In genomic region chr16:57084257-57084770, GRCh38 we compare ENCODE assay signal across 8 cellular contexts. TPM values are rescaled to one million over a fixed set of nuclear protein-coding genes. Genes with fewer than 3 reads are reported as not detected.
DNase-seq lines count a peak whose midpoint lies in the region; ATAC-seq, FAIRE-seq and TF ChIP-seq lines count a peak whose summit lies in the region.

No MANE protein-coding gene starts in this region.

- H3K4me3 ChIP-seq in BJ (ENCODE audit: low read depth, low read length) (no peak overlapping the region), breast epithelium (no peak overlapping the region), keratinocyte (ENCODE audit: control insufficient read depth in 2 of 3, extremely low read depth in 1 of 3, insufficient read depth in 2 of 3, low read depth in 1 of 3, low read length in 3 of 3) (no peak overlapping the region)

- no peaks in the 10 kb centered on the region for H3K36me3 Mint-ChIP-seq in WTC11

- no peak overlapping the region for H3K9ac ChIP-seq in keratinocyte (ENCODE audit: control insufficient read depth, extremely low read depth, insufficient read depth, low read length)

- H3K36me3 ChIP-seq in BJ (ENCODE audit: control insufficient read depth, insufficient read depth, low read length) (no peaks in the 10 kb centered on the region), breast epithelium (no peaks in the 10 kb centered on the region), keratinocyte (ENCODE audit: control insufficient read depth in 2 of 2, extremely low read depth in 1 of 2, insufficient read depth in 2 of 2, low read length in 2 of 2) (no peaks in the 10 kb centered on the region)

- peaks cover 9% of the 10 kb centered on the region for H3K4me1 Mint-ChIP-seq in WTC11

- H3K27me3 ChIP-seq in BJ (ENCODE audit: control insufficient read depth, insufficient read depth, low read length), result no peaks in the 10 kb centered on the region
- H3K27me3 ChIP-seq in breast epithelium, result no peaks in the 10 kb centered on the region
- H3K27me3 ChIP-seq in keratinocyte (ENCODE audit: control insufficient read depth, extremely low read depth, insufficient read depth, low read length), result no peaks in the 10 kb centered on the region

- no peak overlapping the region for H3K4me3 Mint-ChIP-seq in WTC11

- H3K79me2 ChIP-seq in keratinocyte (ENCODE audit: control insufficient read depth, insufficient read depth, low read length), result no peaks in the 10 kb centered on the region

- POLR2A ChIA-PET in BJ (lab: Charles Lee), result no interaction called here
- POLR2A ChIA-PET in WTC11 (lab: Charles Lee), result no interaction called here

- H3K27ac ChIP-seq in breast epithelium, result no peak overlapping the region
- no peak overlapping the region for H3K27ac ChIP-seq in keratinocyte (ENCODE audit: control insufficient read depth, insufficient read depth, low read length)

- H3K9me3 ChIP-seq in breast epithelium (no peaks in the 10 kb centered on the region), keratinocyte (ENCODE audit: control insufficient read depth, low read depth, low read length) (no peaks in the 10 kb centered on the region)

- no peaks in the 10 kb centered on the region for H3K4me1 ChIP-seq in breast epithelium
- no peaks in the 10 kb centered on the region for H3K4me1 ChIP-seq in keratinocyte (ENCODE audit: control insufficient read depth, extremely low read depth, insufficient read depth, low read length)

- DNase-seq in BJ (ENCODE audit: low read depth) (no peak), NCI-H146 (lab: John Stamatoyannopoulos, UW) (peak; percentile 49), WTC11 (ENCODE audit: low spot score) (peak; percentile 81), breast epithelium (ENCODE audit: low spot score in 2 of 2) (peak; percentile 45 to 56), keratinocyte (ENCODE audit: low read depth, low spot score) (no peak)
- DNase-seq in stimulated activated CD4-positive, alpha-beta T cell treated with anti-CD3 and anti-CD28 coated beads, Interleukin-1b, Interleukin-23, amount 100 ng/mL, for 4 hours (ENCODE audit: low read depth in 2 of 2), result peak; percentile 54 to 59

- ATAC-seq in GM21447 (IDR thresholded peaks at IDR 0.05; ENCODE audit: unreplicated experiment), result peak; percentile 71
- peak; percentile 87 for ATAC-seq in WTC11
- ATAC-seq in HG03457 (IDR thresholded peaks at IDR 0.05; ENCODE audit: unreplicated experiment), result no peak

- FAIRE-seq in keratinocyte (lab: Jason Lieb, UNC), result peak; percentile 91

- no peaks in the 10 kb centered on the region for H4K20me1 ChIP-seq in keratinocyte (ENCODE audit: control insufficient read depth, extremely low read depth, insufficient read depth, low read length)

- intact Hi-C loops in breast epithelium (cut with DNase I; ENCODE audit: low total_unique reads), result no loop called here

- H3K9me3 Mint-ChIP-seq in WTC11, result no peaks in the 10 kb centered on the region

- dilution Hi-C loops in keratinocyte (cut with MboI; ENCODE audit: extremely low pct_ligation_motif_present, low sequenced_read_pairs), result no loop called here

- TF ChIP-seq POLR2A in breast epithelium (IDR thresholded peaks at IDR 0.05), result no peak

- no peak overlapping the region for H3K27ac Mint-ChIP-seq in WTC11

- peaks cover 3% of the 10 kb centered on the region; the same call in 1 of the 2 replicates for H3K27me3 Mint-ChIP-seq in WTC11 (ENCODE audit: low read depth)

- CTCF ChIA-PET in BJ (lab: Yijun Ruan, JAX), result interaction anchor here (0.7 to 4.9 kb wide), 35 partner anchors 9 to 333 kb away, joined by 3 to 44 read pairs (median 4); partner anchors contain the start of gene CPNE2
- CTCF ChIA-PET in WTC11 (lab: Charles Lee), result interaction anchor here (0.5 to 2.9 kb wide), 35 partner anchors 9 to 335 kb away, joined by 3 to 46 read pairs (median 4); partner anchors contain the start of genes CPNE2, PSME3IP1 and RSPRY1

- TF ChIP-seq CTCF in BJ (IDR thresholded peaks at IDR 0.05; ENCODE audit: insufficient read depth, low read depth, low read length) (peak; percentile 98), WTC11 (IDR thresholded peaks at IDR 0.05) (peak; percentile 98), breast epithelium (IDR thresholded peaks at IDR 0.05) (peak; percentile 94 to 96 (median 95)), keratinocyte (optimal IDR thresholded peaks at IDR 0.05 in 1 of 3, IDR thresholded peaks at IDR 0.05 in 1 of 3, conservative IDR thresholded peaks at IDR 0.05 in 1 of 3; ENCODE audit: extremely low read depth in 1 of 3, insufficient read depth in 2 of 3, low read length in 3 of 3) (peak; percentile 97 to 99 (median 99))

- H3K4me2 ChIP-seq in keratinocyte (ENCODE audit: control insufficient read depth, extremely low read depth, insufficient read depth, low read depth, low read length), result no peak overlapping the region

- no peak overlapping the region for H2AFZ ChIP-seq in keratinocyte (ENCODE audit: control insufficient read depth, low read length)

- H3K9me1 ChIP-seq in keratinocyte (ENCODE audit: control insufficient read depth, extremely low read depth, insufficient read depth, low read length), result no peaks in the 10 kb centered on the region

TF ChIP-seq in WTC11, 78 proteins besides CTCF, POLR2A, EP300 and RAD21:
- TF ChIP-seq MAX (CRISPR knock-in tag; IDR thresholded peaks at IDR 0.05), result no peak
- TF ChIP-seq AFF4 (CRISPR knock-in tag; IDR thresholded peaks at IDR 0.05; ENCODE audit: borderline replicate concordance), result no peak
- TF ChIP-seq E2F1 (CRISPR knock-in tag; IDR thresholded peaks at IDR 0.05), result no peak
- no peak for TF ChIP-seq ATF2 (CRISPR knock-in tag; IDR thresholded peaks at IDR 0.05; ENCODE audit: borderline replicate concordance, low read depth)
- TF ChIP-seq SP1 (CRISPR knock-in tag; conservative IDR thresholded peaks at IDR 0.05), result 0 out of 2 replicates have a peak, but pooled peaks have one; percentile 29
- TF ChIP-seq TEAD4 (CRISPR knock-in tag; IDR thresholded peaks at IDR 0.05), result no peak

RNA-seq across cellular contexts. Expression of gene CPNE2, which starts 8.1 kb away (rescaled TPM):
- polyA plus RNA-seq in BJ (2011; rRNA removed), result 51.0 and 80.6 TPM in 2 replicates
- 28.0 and 46.9 TPM in 2 replicates for polyA minus RNA-seq in BJ (2011; rRNA and poly(A)+ RNA removed)
- 14.0 to 17.9 TPM (median 16.7 TPM) in 3 replicates for total RNA-seq in WTC11 (2021)
- 10 to 100 TPM; 13.9 to 56.5 (median 26.5) TPM for total RNA-seq in breast epithelium
- 26.5 to 33.3 TPM (median 29.2 TPM) in 3 replicates for polyA plus RNA-seq in keratinocyte
- polyA plus RNA-seq in keratinocyte (2011; ENCODE audit: low read depth), result 0.76 TPM
- 19.1 and 26.7 TPM in 2 replicates for polyA plus RNA-seq in keratinocyte (2011; cell fraction: cytosol; rRNA removed)
- 14.4 and 17.1 TPM in 2 replicates for polyA plus RNA-seq in keratinocyte (2011; cell fraction: nucleus; rRNA removed)
- 4.7 and 28.2 TPM in 2 replicates for polyA plus RNA-seq in keratinocyte (2012; ENCODE audit: low replicate concordance)
- polyA minus RNA-seq in keratinocyte, result 26.5 to 50.3 TPM (median 34.2 TPM) in 3 replicates
- 18.8 TPM for polyA minus RNA-seq in keratinocyte (2011; cell fraction: cytosol; rRNA and poly(A)+ RNA removed)
- polyA minus RNA-seq in keratinocyte (2011; cell fraction: nucleus; rRNA and poly(A)+ RNA removed), result 7.6 and 9.8 TPM in 2 replicates

Comparison
In these comparisons a context has a peak if more than half of its experiments do, and no peak if none do; other contexts are left out.
1. DNase-seq: peak in NCI-H146 (single experiment), WTC11 (single experiment), breast epithelium (2 of 2) and stimulated activated CD4-positive, alpha-beta T cell treated with anti-CD3 and anti-CD28 coated beads, Interleukin-1b, Interleukin-23, amount 100 ng/mL, for 4 hours (2 of 2); none in BJ (single experiment) and keratinocyte (single experiment).
2. Peak in every context shown above with its lines, with median percentiles within 50 percentile points of each other: CTCF ChIP-seq.